ENCODE assay signal across 1 cellular context in the genomic region with DNA sequence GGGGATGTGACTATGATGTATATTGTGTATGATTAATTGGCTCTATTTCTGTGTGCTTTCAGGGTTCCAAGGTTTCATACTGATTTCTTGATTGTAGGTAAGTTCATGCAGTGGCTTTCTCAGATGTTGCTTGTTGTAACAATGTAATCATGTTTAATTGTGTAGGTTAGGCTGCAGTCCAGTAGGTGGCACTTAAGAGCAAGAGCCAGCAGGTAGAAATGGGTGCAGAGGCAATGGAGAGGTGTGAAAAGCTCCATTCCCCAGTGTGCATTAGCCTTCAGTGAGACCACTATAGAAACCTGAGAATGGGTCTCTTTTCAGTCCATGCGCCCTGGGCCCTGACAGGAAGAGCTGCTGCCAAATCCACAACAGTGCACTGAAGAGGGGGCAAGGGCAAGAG.
TF ChIP-seq lines count a peak whose summit lies in the region.

No MANE protein-coding gene starts in this region.

TF ChIP-seq in H1, 55 proteins besides CTCF, POLR2A, EP300 and RAD21:
- TF ChIP-seq CBX8 (IDR thresholded peaks at IDR 0.05; ENCODE audit: borderline replicate concordance, low read depth, low read length) (no peak), CTBP2 (IDR thresholded peaks at IDR 0.05; ENCODE audit: borderline replicate concordance, insufficient read depth, insufficient read length, low read length) (no peak)
